In the genomic region with DNA sequence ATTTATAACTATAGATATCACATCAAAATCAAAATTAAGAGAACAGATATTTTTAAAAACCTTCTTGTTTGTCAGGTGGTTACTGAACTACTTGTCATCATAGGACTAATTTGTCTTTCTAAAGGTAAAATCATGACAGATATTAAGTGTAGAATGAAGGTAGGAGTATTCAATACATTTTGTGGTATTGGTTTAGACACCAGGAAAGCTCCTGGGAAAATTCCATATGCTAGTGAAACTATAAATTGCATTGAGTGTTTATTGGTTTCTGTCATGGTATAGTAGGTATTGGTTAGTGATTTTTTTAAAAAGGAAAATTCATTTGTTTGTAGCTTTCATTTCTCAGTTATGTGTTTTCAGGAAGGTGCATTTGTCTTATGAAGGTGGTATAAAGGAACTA, we compare ENCODE assay signal across 1 cellular context.
TF ChIP-seq lines count a peak whose summit lies in the region.

No MANE protein-coding gene starts in this region.

TF ChIP-seq in GM12878, 131 proteins besides CTCF, POLR2A, EP300 and RAD21 (continued from another document):
- TF ChIP-seq, protein P1, sequence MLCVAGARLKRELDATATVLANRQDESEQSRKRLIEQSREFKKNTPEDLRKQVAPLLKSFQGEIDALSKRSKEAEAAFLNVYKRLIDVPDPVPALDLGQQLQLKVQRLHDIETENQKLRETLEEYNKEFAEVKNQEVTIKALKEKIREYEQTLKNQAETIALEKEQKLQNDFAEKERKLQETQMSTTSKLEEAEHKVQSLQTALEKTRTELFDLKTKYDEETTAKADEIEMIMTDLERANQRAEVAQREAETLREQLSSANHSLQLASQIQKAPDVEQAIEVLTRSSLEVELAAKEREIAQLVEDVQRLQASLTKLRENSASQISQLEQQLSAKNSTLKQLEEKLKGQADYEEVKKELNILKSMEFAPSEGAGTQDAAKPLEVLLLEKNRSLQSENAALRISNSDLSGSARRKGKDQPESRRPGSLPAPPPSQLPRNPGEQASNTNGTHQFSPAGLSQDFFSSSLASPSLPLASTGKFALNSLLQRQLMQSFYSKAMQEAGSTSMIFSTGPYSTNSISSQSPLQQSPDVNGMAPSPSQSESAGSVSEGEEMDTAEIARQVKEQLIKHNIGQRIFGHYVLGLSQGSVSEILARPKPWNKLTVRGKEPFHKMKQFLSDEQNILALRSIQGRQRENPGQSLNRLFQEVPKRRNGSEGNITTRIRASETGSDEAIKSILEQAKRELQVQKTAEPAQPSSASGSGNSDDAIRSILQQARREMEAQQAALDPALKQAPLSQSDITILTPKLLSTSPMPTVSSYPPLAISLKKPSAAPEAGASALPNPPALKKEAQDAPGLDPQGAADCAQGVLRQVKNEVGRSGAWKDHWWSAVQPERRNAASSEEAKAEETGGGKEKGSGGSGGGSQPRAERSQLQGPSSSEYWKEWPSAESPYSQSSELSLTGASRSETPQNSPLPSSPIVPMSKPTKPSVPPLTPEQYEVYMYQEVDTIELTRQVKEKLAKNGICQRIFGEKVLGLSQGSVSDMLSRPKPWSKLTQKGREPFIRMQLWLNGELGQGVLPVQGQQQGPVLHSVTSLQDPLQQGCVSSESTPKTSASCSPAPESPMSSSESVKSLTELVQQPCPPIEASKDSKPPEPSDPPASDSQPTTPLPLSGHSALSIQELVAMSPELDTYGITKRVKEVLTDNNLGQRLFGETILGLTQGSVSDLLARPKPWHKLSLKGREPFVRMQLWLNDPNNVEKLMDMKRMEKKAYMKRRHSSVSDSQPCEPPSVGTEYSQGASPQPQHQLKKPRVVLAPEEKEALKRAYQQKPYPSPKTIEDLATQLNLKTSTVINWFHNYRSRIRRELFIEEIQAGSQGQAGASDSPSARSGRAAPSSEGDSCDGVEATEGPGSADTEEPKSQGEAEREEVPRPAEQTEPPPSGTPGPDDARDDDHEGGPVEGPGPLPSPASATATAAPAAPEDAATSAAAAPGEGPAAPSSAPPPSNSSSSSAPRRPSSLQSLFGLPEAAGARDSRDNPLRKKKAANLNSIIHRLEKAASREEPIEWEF (IDR thresholded peaks at IDR 0.05; ENCODE audit: insufficient replicate concordance, low read depth, low read length) = peak; percentile 76
- TF ChIP-seq, protein P2, sequence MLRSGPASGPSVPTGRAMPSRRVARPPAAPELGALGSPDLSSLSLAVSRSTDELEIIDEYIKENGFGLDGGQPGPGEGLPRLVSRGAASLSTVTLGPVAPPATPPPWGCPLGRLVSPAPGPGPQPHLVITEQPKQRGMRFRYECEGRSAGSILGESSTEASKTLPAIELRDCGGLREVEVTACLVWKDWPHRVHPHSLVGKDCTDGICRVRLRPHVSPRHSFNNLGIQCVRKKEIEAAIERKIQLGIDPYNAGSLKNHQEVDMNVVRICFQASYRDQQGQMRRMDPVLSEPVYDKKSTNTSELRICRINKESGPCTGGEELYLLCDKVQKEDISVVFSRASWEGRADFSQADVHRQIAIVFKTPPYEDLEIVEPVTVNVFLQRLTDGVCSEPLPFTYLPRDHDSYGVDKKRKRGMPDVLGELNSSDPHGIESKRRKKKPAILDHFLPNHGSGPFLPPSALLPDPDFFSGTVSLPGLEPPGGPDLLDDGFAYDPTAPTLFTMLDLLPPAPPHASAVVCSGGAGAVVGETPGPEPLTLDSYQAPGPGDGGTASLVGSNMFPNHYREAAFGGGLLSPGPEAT (IDR thresholded peaks at IDR 0.05; ENCODE audit: low read depth) = peak; percentile 58; the same call in 1 of the 2 replicates
- TF ChIP-seq, protein P3, sequence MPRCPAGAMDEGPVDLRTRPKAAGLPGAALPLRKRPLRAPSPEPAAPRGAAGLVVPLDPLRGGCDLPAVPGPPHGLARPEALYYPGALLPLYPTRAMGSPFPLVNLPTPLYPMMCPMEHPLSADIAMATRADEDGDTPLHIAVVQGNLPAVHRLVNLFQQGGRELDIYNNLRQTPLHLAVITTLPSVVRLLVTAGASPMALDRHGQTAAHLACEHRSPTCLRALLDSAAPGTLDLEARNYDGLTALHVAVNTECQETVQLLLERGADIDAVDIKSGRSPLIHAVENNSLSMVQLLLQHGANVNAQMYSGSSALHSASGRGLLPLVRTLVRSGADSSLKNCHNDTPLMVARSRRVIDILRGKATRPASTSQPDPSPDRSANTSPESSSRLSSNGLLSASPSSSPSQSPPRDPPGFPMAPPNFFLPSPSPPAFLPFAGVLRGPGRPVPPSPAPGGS (IDR thresholded peaks at IDR 0.05; ENCODE audit: borderline replicate concordance, insufficient read depth, low read depth, low read length, poor library complexity, severe bottlenecking) = no peak
- no peak for TF ChIP-seq RB1 (IDR thresholded peaks at IDR 0.05; ENCODE audit: borderline replicate concordance)
